8 cellular contexts compared by ENCODE assay signal in genomic region chr1:176691251-176692228, GRCh38.
DNase-seq lines count a peak whose midpoint lies in the region; ATAC-seq and TF ChIP-seq lines count a peak whose summit lies in the region.

No MANE protein-coding gene starts in this region.

- H3K27ac ChIP-seq in CD8-positive, alpha-beta T cell (ENCODE audit: low read depth, low read length), result no peak overlapping the region
- H3K27ac ChIP-seq in foreskin keratinocyte (no peak overlapping the region), psoas muscle (peak overlapping the region; percentile 81)
- no peak overlapping the region for H3K27ac ChIP-seq in CD8-positive, alpha-beta memory T cell (ENCODE audit: low read depth, low read length)

- POLR2A ChIA-PET in CD8-positive, alpha-beta T cell (lab: Charles Lee), result no interaction called here
- POLR2A ChIA-PET in CD8-positive, alpha-beta memory T cell (lab: Charles Lee), result no interaction called here

- no peaks in the 10 kb centered on the region for H3K36me3 ChIP-seq in CD8-positive, alpha-beta T cell (ENCODE audit: insufficient read depth, low read length)
- no peaks in the 10 kb centered on the region for H3K36me3 ChIP-seq in psoas muscle (ENCODE audit: insufficient read depth in 1 of 2, low read depth in 1 of 2)
- H3K36me3 ChIP-seq in CD8-positive, alpha-beta memory T cell (ENCODE audit: insufficient read depth, low read length), result no peaks in the 10 kb centered on the region

- no peaks in the 10 kb centered on the region for H3K9me3 Mint-ChIP-seq in CD8-positive, alpha-beta T cell
- H3K9me3 Mint-ChIP-seq in CD8-positive, alpha-beta memory T cell, result peaks cover 0 to 4% (median 0%) of the 10 kb centered on the region in 5 donors

- DNase-seq in CD8-positive, alpha-beta T cell, result no peak
- DNase-seq in NCI-H146 (lab: John Stamatoyannopoulos, UW), result peak; percentile 13
- peak; percentile 19 for DNase-seq in SKM-1 (lab: John Stamatoyannopoulos, UW; ENCODE audit: unreplicated experiment)
- peak; percentile 18 to 61 for DNase-seq in foreskin keratinocyte
- no peak for DNase-seq in psoas muscle
- no peak for DNase-seq in CD8-positive, alpha-beta memory T cell

- intact Hi-C loops in CD8-positive, alpha-beta T cell (cut with DNase I, micrococcal nuclease), result loop anchor here in 1 of 2 experiments (5.0 kb wide), 2 partner anchors 314 to 1544 kb away; no protein-coding TSS in a partner anchor
- intact Hi-C loops in psoas muscle (cut with DNase I), result loop anchor here (1.0 to 5.0 kb wide), 4 partner anchors 31 to 134 kb away; no protein-coding TSS in a partner anchor

- H3K4me1 Mint-ChIP-seq in CD8-positive, alpha-beta T cell (ENCODE audit: low read depth), result no peaks in the 10 kb centered on the region
- no peaks in the 10 kb centered on the region for H3K4me1 Mint-ChIP-seq in CD8-positive, alpha-beta memory T cell

- H3K36me3 Mint-ChIP-seq in CD8-positive, alpha-beta T cell, result no peaks in the 10 kb centered on the region
- H3K36me3 Mint-ChIP-seq in CD8-positive, alpha-beta memory T cell, result no peaks in the 10 kb centered on the region

- H3K4me3 Mint-ChIP-seq in CD8-positive, alpha-beta T cell, result no peak overlapping the region
- no peak overlapping the region for H3K4me3 Mint-ChIP-seq in CD8-positive, alpha-beta memory T cell

- 46 to 52% (median 48%) methylated on average over 8 of the region's 8 CpGs for WGBS in psoas muscle, 3 donors

- no peaks in the 10 kb centered on the region for H3K9me3 ChIP-seq in CD8-positive, alpha-beta T cell (ENCODE audit: low read length)
- no peaks in the 10 kb centered on the region for H3K9me3 ChIP-seq in psoas muscle
- no peaks in the 10 kb centered on the region for H3K9me3 ChIP-seq in CD8-positive, alpha-beta memory T cell (ENCODE audit: low read length)

- H3K27me3 Mint-ChIP-seq in CD8-positive, alpha-beta T cell (ENCODE audit: low read depth), result no peaks in the 10 kb centered on the region
- no peaks in the 10 kb centered on the region for H3K27me3 Mint-ChIP-seq in CD8-positive, alpha-beta memory T cell

- no peak overlapping the region for H3K27ac Mint-ChIP-seq in CD8-positive, alpha-beta T cell
- H3K27ac Mint-ChIP-seq in CD8-positive, alpha-beta memory T cell, result no peak overlapping the region

- ATAC-seq in CD8-positive, alpha-beta T cell, result no peak
- peak; percentile 91 for ATAC-seq in GM18870 (IDR thresholded peaks at IDR 0.05; ENCODE audit: unreplicated experiment)
- peak; percentile 88 for ATAC-seq in HG02973 (IDR thresholded peaks at IDR 0.05; ENCODE audit: unreplicated experiment)
- peak; percentile 46 for ATAC-seq in foreskin keratinocyte
- peak; percentile 67 to 82 (median 76) for ATAC-seq in psoas muscle

- H3K4me1 ChIP-seq in CD8-positive, alpha-beta T cell (ENCODE audit: insufficient read depth, low read length), result no peaks in the 10 kb centered on the region
- H3K4me1 ChIP-seq in foreskin keratinocyte, result peaks cover 3% of the 10 kb centered on the region
- peaks cover 44% of the 10 kb centered on the region for H3K4me1 ChIP-seq in psoas muscle
- H3K4me1 ChIP-seq in CD8-positive, alpha-beta memory T cell (ENCODE audit: insufficient read depth, low read length), result no peaks in the 10 kb centered on the region

- no peak overlapping the region for H3K4me3 ChIP-seq in CD8-positive, alpha-beta T cell (ENCODE audit: low read depth, low read length)
- H3K4me3 ChIP-seq in psoas muscle, result no peak overlapping the region
- no peak overlapping the region for H3K4me3 ChIP-seq in CD8-positive, alpha-beta memory T cell (ENCODE audit: low read length)

- CTCF ChIA-PET in CD8-positive, alpha-beta T cell (lab: Charles Lee), result interaction anchor here (1.0 to 1.1 kb wide), 2 partner anchors 157 to 316 kb away, joined by 3 read pairs; no protein-coding TSS in a partner anchor
- CTCF ChIA-PET in CD8-positive, alpha-beta memory T cell (lab: Charles Lee), result interaction anchor here (0.7 to 1.1 kb wide), 2 partner anchors 279 to 1540 kb away, joined by 3 read pairs; no protein-coding TSS in a partner anchor

- H3K27me3 ChIP-seq in CD8-positive, alpha-beta T cell (ENCODE audit: insufficient read depth, low read length), result no peaks in the 10 kb centered on the region
- H3K27me3 ChIP-seq in foreskin keratinocyte, result no peaks in the 10 kb centered on the region
- H3K27me3 ChIP-seq in psoas muscle (ENCODE audit: insufficient read depth in 3 of 3, low read length in 2 of 3), result no peaks in the 10 kb centered on the region
- H3K27me3 ChIP-seq in CD8-positive, alpha-beta memory T cell (ENCODE audit: insufficient read depth, low read length, poor library complexity, severe bottlenecking), result no peaks in the 10 kb centered on the region

- TF ChIP-seq CTCF in CD8-positive, alpha-beta T cell (IDR thresholded peaks at IDR 0.05), result peak; percentile 39
- peak; percentile 74 for TF ChIP-seq CTCF in foreskin keratinocyte (conservative IDR thresholded peaks at IDR 0.05)
- TF ChIP-seq CTCF in psoas muscle (IDR thresholded peaks at IDR 0.05), result peak; percentile 65

Comparison
In these comparisons a context has a peak if more than half of its experiments do, and no peak if none do; other contexts are left out.
1. DNase-seq: peak in NCI-H146 (single experiment), SKM-1 (single experiment) and foreskin keratinocyte (2 of 2); none in CD8-positive, alpha-beta T cell (0 of 7), psoas muscle (0 of 2) and CD8-positive, alpha-beta memory T cell (0 of 5).
2. Peak in every context shown above with its lines, with median percentiles within 50 percentile points of each other: CTCF ChIP-seq.